Comparison of ENCODE assay signal across 11 cellular contexts in genomic region chr16:28865289-28865688, GRCh38. TPM values are rescaled to one million over a fixed set of nuclear protein-coding genes. Genes with fewer than 3 reads are reported as not detected.
DNase-seq lines count a peak whose midpoint lies in the region; ATAC-seq and TF ChIP-seq lines count a peak whose summit lies in the region.
"Had no signal": no experiment of that assay in that cellular context is flagged by ENCODE, and none has a peak within 500 bp of the region (broad histone marks: within the 10 kb centered on the region; RNA-seq: fewer than 3 reads in every experiment).

No MANE protein-coding gene starts in this region.

- H3K4me2 ChIP-seq in fibroblast of lung (ENCODE audit: extremely low read depth, insufficient read depth, low read length) = peak overlapping the region; percentile 89
- peak overlapping the region; percentile 99 for H3K4me2 ChIP-seq in skeletal muscle satellite cell (ENCODE audit: low read length)

- H3K36me3 ChIP-seq in Panc1 (ENCODE audit: control insufficient read depth, insufficient read depth, low read length) = no peaks in the 10 kb centered on the region; the same call in 1 of the 2 replicates
- peaks cover 27% of the 10 kb centered on the region for H3K36me3 ChIP-seq in fibroblast of lung (ENCODE audit: control insufficient read depth, insufficient read depth, low read length)
- peaks cover 35% of the 10 kb centered on the region for H3K36me3 ChIP-seq in skeletal muscle satellite cell (ENCODE audit: insufficient read depth, low read length)

- no peak overlapping the region for H2AFZ ChIP-seq in fibroblast of lung (ENCODE audit: low read length)

- ATAC-seq in Panc1 (no peak), HG02938 (IDR thresholded peaks at IDR 0.05; ENCODE audit: unreplicated experiment) (no peak), GM18867 (IDR thresholded peaks at IDR 0.05; ENCODE audit: unreplicated experiment) (no peak)

- H3K9me3 Mint-ChIP-seq in activated T-cell treated with anti-CD3 and anti-CD28 coated beads, Interleukin-2, amount 50 U/mL, for 24 hours = no peaks in the 10 kb centered on the region

- POLR2A ChIA-PET in Panc1 (lab: Charles Lee) = interaction anchor here (0.5 to 0.6 kb wide), 2 partner anchors 64 to 79 kb away, joined by 3 read pairs; no protein-coding TSS in a partner anchor

- CTCF ChIA-PET in Panc1 (lab: Charles Lee) = interaction anchor here (1.2 kb wide), 1 partner anchor 79 kb away, joined by 3 read pairs; no protein-coding TSS in a partner anchor

- peaks cover 32% of the 10 kb centered on the region for H3K79me2 ChIP-seq in fibroblast of lung (ENCODE audit: control insufficient read depth, insufficient read depth, low read length)

- H3K9ac ChIP-seq in fibroblast of lung (ENCODE audit: insufficient read depth, low read length) (no peak overlapping the region), skeletal muscle satellite cell (ENCODE audit: low read depth, low read length) (peak overlapping the region; percentile 100)

- peaks cover 32% of the 10 kb centered on the region for H3K4me1 Mint-ChIP-seq in activated T-cell treated with anti-CD3 and anti-CD28 coated beads, Interleukin-2, amount 50 U/mL, for 24 hours (ENCODE audit: low read depth)

- BruUV-seq in Panc1 (replicated peaks; lab: Mats Ljungman, UMichigan) = no TSS peak

- intact Hi-C loops in Panc1 (cut with micrococcal nuclease; ENCODE audit: unreplicated experiment) = no loop called here

- H3K27me3 Mint-ChIP-seq in activated T-cell treated with anti-CD3 and anti-CD28 coated beads, Interleukin-2, amount 50 U/mL, for 24 hours = no peaks in the 10 kb centered on the region

- in situ Hi-C loops in Panc1 (cut with HindIII; ENCODE audit: low pct_unique_long_range_greater_than_20kb, low sequenced_read_pairs) = no loop called here

- H3K27me3 ChIP-seq in Panc1 (ENCODE audit: control insufficient read depth, insufficient read depth, low read length) (no peaks in the 10 kb centered on the region), fibroblast of lung (ENCODE audit: control insufficient read depth, insufficient read depth, low read length) (no peaks in the 10 kb centered on the region), skeletal muscle satellite cell (ENCODE audit: control insufficient read depth, insufficient read depth, low read length) (no peaks in the 10 kb centered on the region)

- TF ChIP-seq CTCF in Panc1 (IDR thresholded peaks at IDR 0.05) (no peak), fibroblast of lung (conservative IDR thresholded peaks at IDR 0.05 in 1 of 2, IDR thresholded peaks at IDR 0.05 in 1 of 2; ENCODE audit: low read depth in 1 of 2, low read length in 2 of 2) (no peak)

- peaks cover 10% of the 10 kb centered on the region for H3K4me1 ChIP-seq in Panc1 (ENCODE audit: control insufficient read depth, insufficient read depth, low read length)
- peaks cover 9% of the 10 kb centered on the region for H3K4me1 ChIP-seq in fibroblast of lung (ENCODE audit: control insufficient read depth, extremely low read depth, insufficient read depth, low read length)
- peaks cover 15% of the 10 kb centered on the region for H3K4me1 ChIP-seq in skeletal muscle satellite cell (ENCODE audit: control insufficient read depth, insufficient read depth, low read length)

- peak overlapping the region; percentile 98 for H3K4me3 Mint-ChIP-seq in activated T-cell treated with anti-CD3 and anti-CD28 coated beads, Interleukin-2, amount 50 U/mL, for 24 hours

- H3K27ac ChIP-seq in Panc1 (ENCODE audit: low read length) (peak overlapping the region; percentile 97; the same call in 1 of the 2 replicates), fibroblast of lung (ENCODE audit: insufficient read depth, low read length) (no peak overlapping the region)

- H3K4me3 ChIP-seq in Panc1 (ENCODE audit: low read depth in 2 of 2, low read length in 2 of 2) (peak overlapping the region in 1 of 2 experiments; percentile 71; a peak in 1 of 4 replicates), fibroblast of lung (replicated peaks in 1 of 4; ENCODE audit: control extremely low read depth in 1 of 4, insufficient read depth in 1 of 4, low read depth in 3 of 4, low read length in 4 of 4) (peak overlapping the region in 2 of 4 experiments; percentile 91 to 100), skeletal muscle satellite cell (ENCODE audit: low read length) (no peak overlapping the region)

- peak overlapping the region; percentile 99 for H3K27ac Mint-ChIP-seq in activated T-cell treated with anti-CD3 and anti-CD28 coated beads, Interleukin-2, amount 50 U/mL, for 24 hours

- H3K36me3 Mint-ChIP-seq in activated T-cell treated with anti-CD3 and anti-CD28 coated beads, Interleukin-2, amount 50 U/mL, for 24 hours (ENCODE audit: low read depth) = peaks cover 63% of the 10 kb centered on the region

- no peaks in the 10 kb centered on the region for H3K9me3 ChIP-seq in Panc1 (ENCODE audit: control insufficient read depth, insufficient read depth, low read depth, low read length)
- no peaks in the 10 kb centered on the region for H3K9me3 ChIP-seq in fibroblast of lung (ENCODE audit: control insufficient read depth, insufficient read depth, low read depth, low read length)
- no peaks in the 10 kb centered on the region for H3K9me3 ChIP-seq in skeletal muscle satellite cell (replicated peaks; ENCODE audit: low read length)

- DNase-seq in activated T-cell treated with anti-CD3 and anti-CD28 coated beads, Interleukin-2, amount 50 U/mL, for 24 hours = no peak
- DNase-seq in activated T-cell treated with anti-CD3 and anti-CD28 coated beads, Interleukin-2, amount 50 U/mL, for 1 hour = no peak
- DNase-seq in Panc1 (ENCODE audit: low read depth, low spot score) (no peak), fibroblast of lung (ENCODE audit: low read depth in 2 of 2) (no peak), NOMO-1 treated with DMSO at 0.1 percent for 48 hours (lab: John Stamatoyannopoulos, UW; ENCODE audit: unreplicated experiment) (no peak)
- DNase-seq: HCEC 1CT; NCI-H774; stimulated activated CD4-positive, alpha-beta T cell treated with anti-CD3 and anti-CD28 coated beads, Interleukin-2, amount 100 ng/mL, for 48 hours had no signal

- H4K20me1 ChIP-seq in fibroblast of lung (ENCODE audit: control insufficient read depth, extremely low read depth, insufficient read depth, low read length) = no peaks in the 10 kb centered on the region

RNA-seq across cellular contexts. Expression of gene SH2B1, which starts 1.6 kb away (rescaled TPM):
- total RNA-seq in Panc1 (2021; ENCODE audit: unreplicated experiment) (66.2 TPM), fibroblast of lung (9.0 and 14.2 TPM in 2 replicates)
- polyA plus RNA-seq in Panc1 (2012; ENCODE audit: insufficient read length) = 84.0 TPM
- 10.7 and 11.8 TPM in 2 replicates for polyA plus RNA-seq in fibroblast of lung
- polyA plus RNA-seq in fibroblast of lung (2012) = 16.7 and 23.2 TPM in 2 replicates
- 23.1 and 38.0 TPM in 2 replicates for polyA minus RNA-seq in fibroblast of lung (ENCODE audit: low replicate concordance)
- 12.2 and 14.6 TPM in 2 replicates for total RNA-seq in skeletal muscle satellite cell (2012; rRNA removed)

RNA-seq across cellular contexts. Expression of gene ATP2A1, which starts 13.0 kb away (rescaled TPM):
- total RNA-seq in Panc1 (2021; ENCODE audit: unreplicated experiment) = 2.9 TPM
- 2.7 TPM for polyA plus RNA-seq in Panc1 (2012; ENCODE audit: insufficient read length)
- 0.26 and 0.33 TPM in 2 replicates for total RNA-seq in fibroblast of lung
- polyA plus RNA-seq in fibroblast of lung = 0.15 and 0.22 TPM in 2 replicates
- 0.31 and 0.46 TPM in 2 replicates for polyA plus RNA-seq in fibroblast of lung (2012)
- 0.15 TPM in 1 of 2 replicates, not detected in the other for polyA minus RNA-seq in fibroblast of lung (ENCODE audit: low replicate concordance)
- total RNA-seq in skeletal muscle satellite cell (2012; rRNA removed) = 0.44 and 0.51 TPM in 2 replicates

RNA-seq across cellular contexts. Expression of gene TUFM, which starts 19.1 kb away (rescaled TPM):
- 231 TPM for total RNA-seq in Panc1 (2021; ENCODE audit: unreplicated experiment)
- polyA plus RNA-seq in Panc1 (2012; ENCODE audit: insufficient read length) = 389 TPM
- 115 and 117 TPM in 2 replicates for total RNA-seq in fibroblast of lung
- polyA plus RNA-seq in fibroblast of lung = 68.6 and 105 TPM in 2 replicates
- polyA plus RNA-seq in fibroblast of lung (2012) = 114 and 188 TPM in 2 replicates
- polyA minus RNA-seq in fibroblast of lung (ENCODE audit: low replicate concordance) = 120 and 199 TPM in 2 replicates
- total RNA-seq in skeletal muscle satellite cell (2012; rRNA removed) = 133 and 134 TPM in 2 replicates

RNA-seq across cellular contexts. Expression of gene ATXN2L, which starts 42.5 kb away (rescaled TPM):
- total RNA-seq in Panc1 (2021; ENCODE audit: unreplicated experiment) (270 TPM), fibroblast of lung (33.6 and 52.8 TPM in 2 replicates)
- polyA plus RNA-seq in Panc1 (2012; ENCODE audit: insufficient read length) = 314 TPM
- polyA plus RNA-seq in fibroblast of lung = 16.4 and 21.5 TPM in 2 replicates
- polyA plus RNA-seq in fibroblast of lung (2012) = 47.6 and 70.0 TPM in 2 replicates
- polyA minus RNA-seq in fibroblast of lung (ENCODE audit: low replicate concordance) = 66.4 and 79.9 TPM in 2 replicates
- total RNA-seq in skeletal muscle satellite cell (2012; rRNA removed) = 42.2 and 43.6 TPM in 2 replicates

RNA-seq across cellular contexts. Expression of gene RABEP2, which starts 59.7 kb away (rescaled TPM):
- total RNA-seq in Panc1 (2021; ENCODE audit: unreplicated experiment) (24.8 TPM), fibroblast of lung (17.2 and 22.6 TPM in 2 replicates)
- 36.9 TPM for polyA plus RNA-seq in Panc1 (2012; ENCODE audit: insufficient read length)
- polyA plus RNA-seq in fibroblast of lung = 5.9 and 9.0 TPM in 2 replicates
- polyA plus RNA-seq in fibroblast of lung (2012) = 11.7 and 17.3 TPM in 2 replicates
- polyA minus RNA-seq in fibroblast of lung (ENCODE audit: low replicate concordance) = 3.3 and 5.2 TPM in 2 replicates
- 21.2 and 26.9 TPM in 2 replicates for total RNA-seq in skeletal muscle satellite cell (2012; rRNA removed)
